ENCODE assay signal across 22 cellular contexts in the genomic region with DNA sequence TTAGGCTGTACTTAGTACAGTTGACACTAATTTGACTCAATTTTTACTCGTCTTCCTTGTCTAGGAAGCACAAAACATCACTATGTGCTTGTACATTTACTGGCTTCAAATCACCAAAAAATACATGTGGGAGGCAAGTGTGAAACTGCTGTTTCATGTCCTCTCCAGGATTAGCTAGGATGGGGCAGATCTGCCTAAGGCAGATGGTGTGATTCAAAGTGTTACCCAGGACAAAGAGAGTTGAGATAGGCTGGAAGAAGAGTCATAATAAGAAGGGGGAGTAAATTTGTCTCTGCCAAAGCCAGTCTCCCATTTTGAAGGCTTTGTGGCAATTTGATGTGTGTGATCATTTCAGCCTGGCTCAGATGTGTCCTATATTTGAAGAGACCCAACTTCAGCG.
"Had no signal": no experiment of that assay in that cellular context is flagged by ENCODE, and none has a peak within 500 bp of the region (broad histone marks: within the 10 kb centered on the region; RNA-seq: fewer than 3 reads in every experiment).

No MANE protein-coding gene starts in this region.

- H3K9me3 ChIP-seq: SK-N-SH had no signal

- H3K4me2 ChIP-seq: SK-N-SH had no signal

- DNase-seq: KBM-7, MV-4-11, NCI-H1048, NCI-H1105, NCI-H1417, NCI-H1436 treated with DMSO at 0.1 percent for 48 hours, NCI-H1694, NCI-H187 treated with DMSO at 0.1 percent for 48 hours, NCI-H2029 treated with DMSO at 0.1 percent for 48 hours, NCI-H226, NCI-H446, NCI-H510A, NCI-H524 treated with DMSO at 0.1 percent for 48 hours, NCI-H69, NCI-H774, PC-3, SHP77, SK-N-SH, SW 1271 had no signal

- H3K27ac ChIP-seq: RWPE1 had no signal

- H3K9ac ChIP-seq: SK-N-SH had no signal

- ATAC-seq: HepG2, Panc1, PC-3 had no signal

- FAIRE-seq: HepG2 had no signal
